20 cellular contexts compared by ENCODE assay signal in genomic region chr19:42089191-42089750, GRCh38. TPM values are rescaled to one million over a fixed set of nuclear protein-coding genes. Genes with fewer than 3 reads are reported as not detected.
A peak's percentile ranks its signal among the peaks of the same experiment; 100 is the strongest.
DNase-seq lines count a peak whose midpoint lies in the region; ATAC-seq, FAIRE-seq and TF ChIP-seq lines count a peak whose summit lies in the region.
"Had no signal": no experiment of that assay in that cellular context is flagged by ENCODE, and none has a peak within 500 bp of the region (broad histone marks: within the 10 kb centered on the region; RNA-seq: fewer than 3 reads in every experiment).

No MANE protein-coding gene starts in this region.

- peak overlapping the region; percentile 83 for H3K27ac ChIP-seq in AG04450 (ENCODE audit: low read depth, low read length)
- H3K27ac ChIP-seq: body of pancreas, HL-60, left lung had no signal

- H3K27ac Mint-ChIP-seq in nephron progenitor cell: peak overlapping the region; percentile 41
- H3K27ac Mint-ChIP-seq: CD4-positive, alpha-beta T cell had no signal

- no peak for ATAC-seq in HG03378 (IDR thresholded peaks at IDR 0.05; ENCODE audit: unreplicated experiment)
- ATAC-seq: body of pancreas; effector memory CD8-positive, alpha-beta T cell had no signal

- H3K9me3 Mint-ChIP-seq in nephron progenitor cell: no peaks in the 10 kb centered on the region
- H3K9me3 Mint-ChIP-seq: CD4-positive, alpha-beta T cell; effector memory CD8-positive, alpha-beta T cell; stimulated activated naive CD8-positive, alpha-beta T cell treated with anti-CD3 and anti-CD28 coated beads, Interleukin-15, Interleukin-2, amounts not matched to agents 100 ng/mL and 50 ng/mL, for 24 hours had no signal

- no peak for FAIRE-seq in GM19239 (lab: Jason Lieb, UNC)

- peak overlapping the region; percentile 33 for H3K9ac ChIP-seq in adipocyte (ENCODE audit: low read length)

- H3K4me3 ChIP-seq in AG04450 (ENCODE audit: low read depth, low read length): no peak overlapping the region
- H3K4me3 ChIP-seq in H7 (ENCODE audit: insufficient read depth, low read depth, low read length): no peak overlapping the region
- no peak overlapping the region for H3K4me3 ChIP-seq in adipocyte (ENCODE audit: low read length)
- H3K4me3 ChIP-seq: body of pancreas, heart right ventricle, left lung had no signal

- H3K9me3 ChIP-seq in AG04450 (ENCODE audit: control insufficient read depth, insufficient read depth, low read length) (no peaks in the 10 kb centered on the region; the same call in 1 of the 2 replicates), adipocyte (ENCODE audit: control insufficient read depth, low read length) (no peaks in the 10 kb centered on the region)
- H3K9me3 ChIP-seq: body of pancreas, heart right ventricle, left lung had no signal

- TF ChIP-seq CTCF in AG04450 (IDR thresholded peaks at IDR 0.05; ENCODE audit: low read depth, low read length) (no peak), nephron progenitor cell (IDR thresholded peaks at IDR 0.05) (no peak)

- CTCF ChIA-PET in AG04450 (lab: Charles Lee): no interaction called here

- H3K4me3 Mint-ChIP-seq in nephron progenitor cell: no peak overlapping the region
- H3K4me3 Mint-ChIP-seq: CD4-positive, alpha-beta T cell; effector memory CD8-positive, alpha-beta T cell; stimulated activated naive CD8-positive, alpha-beta T cell treated with anti-CD3 and anti-CD28 coated beads, Interleukin-15, Interleukin-2, amounts not matched to agents 100 ng/mL and 50 ng/mL, for 24 hours had no signal

- H3K36me3 Mint-ChIP-seq in nephron progenitor cell (ENCODE audit: low read depth): peaks cover 8% of the 10 kb centered on the region

- POLR2A ChIA-PET in AG04450 (lab: Yijun Ruan, JAX): no interaction called here

- H3K27me3 Mint-ChIP-seq in nephron progenitor cell (ENCODE audit: low read depth, poor library complexity): peaks cover 8% of the 10 kb centered on the region
- H3K27me3 Mint-ChIP-seq: CD4-positive, alpha-beta T cell; effector memory CD8-positive, alpha-beta T cell; stimulated activated naive CD8-positive, alpha-beta T cell treated with anti-CD3 and anti-CD28 coated beads, Interleukin-15, Interleukin-2, amounts not matched to agents 100 ng/mL and 50 ng/mL, for 24 hours had no signal

- H3K4me1 Mint-ChIP-seq in nephron progenitor cell: peaks cover 58% of the 10 kb centered on the region

- peaks cover 18% of the 10 kb centered on the region for H3K4me1 ChIP-seq in adipocyte (ENCODE audit: control insufficient read depth, insufficient read depth, low read length)
- H3K4me1 ChIP-seq: body of pancreas had no signal

- DNase-seq in AG04450 (ENCODE audit: low read depth, low spot score): no peak
- DNase-seq in H7: peak; percentile 77
- no peak for DNase-seq in adipocyte (ENCODE audit: low read depth)
- DNase-seq in nephron progenitor cell: no peak
- DNase-seq in GM19239 (ENCODE audit: insufficient read length, low spot score): no peak
- no peak for DNase-seq in effector CD4-positive, alpha-beta T cell
- no peak for DNase-seq in NCI-H1694 treated with DMSO at 0.1 percent for 48 hours (lab: John Stamatoyannopoulos, UW)
- DNase-seq: activated T-cell treated with anti-CD3 and anti-CD28 coated beads for 4 hours; body of pancreas; CD4-positive, alpha-beta T cell; effector memory CD8-positive, alpha-beta T cell; heart right ventricle; left lung; NCI-H510A treated with DMSO at 0.1 percent for 48 hours; occipital lobe; stimulated activated CD4-positive, alpha-beta T cell treated with anti-CD3 and anti-CD28 coated beads, Interleukin-2, amount 100 ng/mL, for 24 hours had no signal

- no peaks in the 10 kb centered on the region for H3K27me3 ChIP-seq in AG04450 (ENCODE audit: control insufficient read depth, insufficient read depth, low read length)
- H3K27me3 ChIP-seq in H7 (ENCODE audit: control insufficient read depth, insufficient read depth, low read length): no peaks in the 10 kb centered on the region
- H3K27me3 ChIP-seq in adipocyte (replicated peaks; ENCODE audit: control insufficient read depth, insufficient read depth, low read length): no peaks in the 10 kb centered on the region
- H3K27me3 ChIP-seq: body of pancreas, heart right ventricle, left lung had no signal

- H3K36me3 ChIP-seq in H7 (replicated peaks; ENCODE audit: control insufficient read depth, insufficient read depth, low read length) (no peaks in the 10 kb centered on the region), adipocyte (ENCODE audit: control insufficient read depth, insufficient read depth, low read length, severe bottlenecking) (no peaks in the 10 kb centered on the region)

RNA-seq across cellular contexts. Expression of gene ZNF574, which starts 13.3 kb away (rescaled TPM):
- 5.5 and 9.0 TPM in 2 replicates for polyA plus RNA-seq in AG04450 (2011; rRNA removed)
- 16.7 and 26.3 TPM in 2 replicates for polyA minus RNA-seq in AG04450 (2011; rRNA and poly(A)+ RNA removed)
- 44.0 and 45.4 TPM in 2 replicates for total RNA-seq in H7 (2014; rRNA removed; shearing (Covaris generic))

RNA-seq across cellular contexts. Expression of gene GRIK5, which starts 19.3 kb away (rescaled TPM):
- polyA plus RNA-seq in AG04450 (2011; rRNA removed): 0.04 and 0.05 TPM in 2 replicates
- 0.23 TPM in 1 of 2 replicates, not detected in the other for polyA minus RNA-seq in AG04450 (2011; rRNA and poly(A)+ RNA removed)
- 15.7 and 16.4 TPM in 2 replicates for total RNA-seq in H7 (2014; rRNA removed; shearing (Covaris generic))
- total RNA-seq: RPMI7951 had no signal

RNA-seq across cellular contexts. Expression of gene POU2F2, which starts 43.0 kb away (rescaled TPM):
- 1.9 and 2.6 TPM in 2 replicates for polyA plus RNA-seq in AG04450 (2011; rRNA removed)
- polyA minus RNA-seq in AG04450 (2011; rRNA and poly(A)+ RNA removed): 1.2 and 2.6 TPM in 2 replicates
- total RNA-seq in H7 (2014; rRNA removed; shearing (Covaris generic)): 0.90 and 2.4 TPM in 2 replicates
